Comparison of ENCODE assay signal across 18 cellular contexts in genomic region chr4:124762956-124763355, GRCh38. TPM values are rescaled to one million over a fixed set of nuclear protein-coding genes. Genes with fewer than 3 reads are reported as not detected.
A peak's percentile ranks its signal among the peaks of the same experiment; 100 is the strongest.
DNase-seq lines count a peak whose midpoint lies in the region; TF ChIP-seq lines count a peak whose summit lies in the region.
"Had no signal": no experiment of that assay in that cellular context is flagged by ENCODE, and none has a peak within 500 bp of the region (broad histone marks: within the 10 kb centered on the region; RNA-seq: fewer than 3 reads in every experiment).

No MANE protein-coding gene starts in this region.

- H3K36me3 Mint-ChIP-seq in neural crest cell (ENCODE audit: low read depth) = peaks cover 4% of the 10 kb centered on the region
- H3K36me3 Mint-ChIP-seq: CD14-positive monocyte; CD4-positive, alpha-beta memory T cell; CD4-positive, CD25-positive, alpha-beta regulatory T cell; CD8-positive, alpha-beta memory T cell had no signal

- H3K4me3 Mint-ChIP-seq in neural crest cell = no peak overlapping the region
- H3K4me3 Mint-ChIP-seq: CD14-positive monocyte; CD4-positive, alpha-beta memory T cell; CD4-positive, CD25-positive, alpha-beta regulatory T cell; CD8-positive, alpha-beta memory T cell had no signal

- peaks cover 12% of the 10 kb centered on the region for H3K9me3 Mint-ChIP-seq in neural crest cell

- peak; percentile 1 for DNase-seq in RPMI7951 (ENCODE audit: low read depth)
- DNase-seq in epidermal melanocyte (ENCODE audit: insufficient read length, low spot score) = peak; percentile 23
- no peak for DNase-seq in neural crest cell (ENCODE audit: low read depth, low spot score)
- DNase-seq in mesenteric fat pad (ENCODE audit: low spot score) = no peak
- DNase-seq in superior temporal gyrus (ENCODE audit: extremely low spot score) = no peak
- no peak for DNase-seq in NCI-H524 treated with DMSO at 0.1 percent for 48 hours (lab: John Stamatoyannopoulos, UW)
- DNase-seq: 8988T; ACHN; BE2C; C1 segment of cervical spinal cord; Caco-2; Calu3; CD4-positive, alpha-beta memory T cell; CD4-positive, CD25-positive, alpha-beta regulatory T cell; CD8-positive, alpha-beta memory T cell; DMS79 treated with DMSO at 0.1 percent for 48 hours; GF-D8 had no signal

- no peak for TF ChIP-seq CTCF in neural crest cell (conservative IDR thresholded peaks at IDR 0.05)

- no peaks in the 10 kb centered on the region for H3K27me3 Mint-ChIP-seq in neural crest cell (ENCODE audit: low read depth)
- H3K27me3 Mint-ChIP-seq: CD4-positive, alpha-beta memory T cell; CD4-positive, CD25-positive, alpha-beta regulatory T cell; CD8-positive, alpha-beta memory T cell had no signal

- peaks cover 24% of the 10 kb centered on the region for H3K4me1 Mint-ChIP-seq in neural crest cell
- H3K4me1 Mint-ChIP-seq: CD14-positive monocyte; CD4-positive, alpha-beta memory T cell; CD4-positive, CD25-positive, alpha-beta regulatory T cell; CD8-positive, alpha-beta memory T cell had no signal

- peak overlapping the region; percentile 91 for H3K27ac Mint-ChIP-seq in neural crest cell (ENCODE audit: unreplicated experiment)
- H3K27ac Mint-ChIP-seq: CD14-positive monocyte; CD4-positive, alpha-beta memory T cell; CD4-positive, CD25-positive, alpha-beta regulatory T cell; CD8-positive, alpha-beta memory T cell had no signal

RNA-seq across cellular contexts. Expression of gene ANKRD50, which starts 50.4 kb away (rescaled TPM):
- total RNA-seq in RPMI7951 (2014; rRNA removed; shearing (Covaris generic)) = 9.5 and 11.4 TPM in 2 replicates
- 26.9 and 29.3 TPM in 2 replicates for total RNA-seq in neural crest cell
- 11.7 TPM for total RNA-seq in mesenteric fat pad

Comparison
In these comparisons a context has a peak if more than half of its experiments do, and no peak if none do; other contexts are left out.
1. DNase-seq: peak in RPMI7951 (single experiment) and epidermal melanocyte (single experiment); none in neural crest cell (single experiment), mesenteric fat pad (single experiment), superior temporal gyrus (single experiment) and NCI-H524 treated with DMSO at 0.1 percent for 48 hours (single experiment).